Comparison of ENCODE assay signal across 17 cellular contexts in genomic region chr7:11332865-11333228, GRCh38.
A peak's percentile ranks its signal among the peaks of the same experiment; 100 is the strongest.
DNase-seq lines count a peak whose midpoint lies in the region; ATAC-seq and FAIRE-seq lines count a peak whose summit lies in the region.
"Had no signal": no experiment of that assay in that cellular context is flagged by ENCODE, and none has a peak within 500 bp of the region (broad histone marks: within the 10 kb centered on the region; RNA-seq: fewer than 3 reads in every experiment).

No MANE protein-coding gene starts in this region.

- H3K27ac Mint-ChIP-seq in activated CD8-positive, alpha-beta memory T cell treated with anti-CD3 and anti-CD28 coated beads, Interleukin-2, amount 10 ng/mL, durations not matched to agents 7 days and 5 days, result no peak overlapping the region
- no peak overlapping the region for H3K27ac Mint-ChIP-seq in stimulated activated effector memory CD8-positive, alpha-beta T cell treated with anti-CD3 and anti-CD28 coated beads, Interleukin-12 subunit alpha, Interleukin-12 subunit beta, amount 100 ng/mL, for 72 hours
- H3K27ac Mint-ChIP-seq: activated CD4-positive, alpha-beta T cell treated with anti-CD3 and anti-CD28 coated beads, Interleukin-2, amount 10 ng/mL, durations not matched to agents 7 days and 5 days; nephron; T-cell had no signal

- no peaks in the 10 kb centered on the region for H3K9me3 Mint-ChIP-seq in activated CD8-positive, alpha-beta memory T cell treated with anti-CD3 and anti-CD28 coated beads, Interleukin-2, amount 10 ng/mL, durations not matched to agents 7 days and 5 days (ENCODE audit: low read depth)
- no peaks in the 10 kb centered on the region for H3K9me3 Mint-ChIP-seq in stimulated activated effector memory CD8-positive, alpha-beta T cell treated with anti-CD3 and anti-CD28 coated beads, Interleukin-12 subunit alpha, Interleukin-12 subunit beta, amount 100 ng/mL, for 72 hours
- H3K9me3 Mint-ChIP-seq: activated CD4-positive, alpha-beta T cell treated with anti-CD3 and anti-CD28 coated beads, Interleukin-2, amount 10 ng/mL, durations not matched to agents 7 days and 5 days; nephron; T-cell had no signal

- no peak for FAIRE-seq in RCC 7860 (lab: Jason Lieb, UNC)

- no peaks in the 10 kb centered on the region for H3K36me3 Mint-ChIP-seq in activated CD8-positive, alpha-beta memory T cell treated with anti-CD3 and anti-CD28 coated beads, Interleukin-2, amount 10 ng/mL, durations not matched to agents 7 days and 5 days
- H3K36me3 Mint-ChIP-seq in stimulated activated effector memory CD8-positive, alpha-beta T cell treated with anti-CD3 and anti-CD28 coated beads, Interleukin-12 subunit alpha, Interleukin-12 subunit beta, amount 100 ng/mL, for 72 hours, result no peaks in the 10 kb centered on the region
- H3K36me3 Mint-ChIP-seq: T-cell had no signal

- peaks cover 19% of the 10 kb centered on the region for H3K4me1 Mint-ChIP-seq in activated CD8-positive, alpha-beta memory T cell treated with anti-CD3 and anti-CD28 coated beads, Interleukin-2, amount 10 ng/mL, durations not matched to agents 7 days and 5 days
- no peaks in the 10 kb centered on the region for H3K4me1 Mint-ChIP-seq in stimulated activated effector memory CD8-positive, alpha-beta T cell treated with anti-CD3 and anti-CD28 coated beads, Interleukin-12 subunit alpha, Interleukin-12 subunit beta, amount 100 ng/mL, for 72 hours
- H3K4me1 Mint-ChIP-seq: activated CD4-positive, alpha-beta T cell treated with anti-CD3 and anti-CD28 coated beads, Interleukin-2, amount 10 ng/mL, durations not matched to agents 7 days and 5 days; T-cell had no signal

- DNase-seq in activated CD8-positive, alpha-beta memory T cell treated with anti-CD3 and anti-CD28 coated beads, Interleukin-2, amount 10 ng/mL, durations not matched to agents 7 days and 5 days, result no peak
- no peak for DNase-seq in activated CD8-positive, alpha-beta memory T cell treated with anti-CD3 and anti-CD28 coated beads for 24 hours
- DNase-seq in stimulated activated effector memory CD8-positive, alpha-beta T cell treated with anti-CD3 and anti-CD28 coated beads, Interleukin-12 subunit alpha, Interleukin-12 subunit beta, amount 100 ng/mL, for 72 hours (ENCODE audit: low spot score in 2 of 2), result no peak
- DNase-seq in D341Med (ENCODE audit: low spot score) (no peak), RCC 7860 (ENCODE audit: low spot score) (no peak), ureter (ENCODE audit: low spot score) (no peak)
- DNase-seq: activated CD4-positive, alpha-beta T cell treated with anti-CD3 and anti-CD28 coated beads, Interleukin-2, amount 10 ng/mL, durations not matched to agents 7 days and 5 days; activated gamma-delta T cell; head of caudate nucleus; T-cell; thyroid gland had no signal

- ATAC-seq in activated CD8-positive, alpha-beta memory T cell treated with anti-CD3 and anti-CD28 coated beads, Interleukin-2, amount 10 ng/mL, durations not matched to agents 7 days and 5 days, result peak; percentile 47
- ATAC-seq in GM21737 (IDR thresholded peaks at IDR 0.05; ENCODE audit: unreplicated experiment) (peak; percentile 35), HG03097 (IDR thresholded peaks at IDR 0.05; ENCODE audit: low FRiP score, unreplicated experiment) (peak; percentile 35)
- ATAC-seq in stimulated activated effector memory CD8-positive, alpha-beta T cell treated with anti-CD3 and anti-CD28 coated beads, Interleukin-12 subunit alpha, Interleukin-12 subunit beta, amount 100 ng/mL, for 72 hours, result peak; percentile 62
- ATAC-seq: HCT116, left lobe of liver, Panc1, T-cell had no signal

- CTCF ChIA-PET in activated CD8-positive, alpha-beta memory T cell treated with anti-CD3 and anti-CD28 coated beads, Interleukin-2, amount 10 ng/mL, durations not matched to agents 7 days and 5 days (lab: Charles Lee), result no interaction called here

- peaks cover 7% of the 10 kb centered on the region for H3K27me3 Mint-ChIP-seq in activated CD8-positive, alpha-beta memory T cell treated with anti-CD3 and anti-CD28 coated beads, Interleukin-2, amount 10 ng/mL, durations not matched to agents 7 days and 5 days
- H3K27me3 Mint-ChIP-seq: activated CD4-positive, alpha-beta T cell treated with anti-CD3 and anti-CD28 coated beads, Interleukin-2, amount 10 ng/mL, durations not matched to agents 7 days and 5 days; T-cell had no signal

- no peak overlapping the region for H3K4me3 Mint-ChIP-seq in activated CD8-positive, alpha-beta memory T cell treated with anti-CD3 and anti-CD28 coated beads, Interleukin-2, amount 10 ng/mL, durations not matched to agents 7 days and 5 days
- H3K4me3 Mint-ChIP-seq in stimulated activated effector memory CD8-positive, alpha-beta T cell treated with anti-CD3 and anti-CD28 coated beads, Interleukin-12 subunit alpha, Interleukin-12 subunit beta, amount 100 ng/mL, for 72 hours, result no peak overlapping the region
- H3K4me3 Mint-ChIP-seq: activated CD4-positive, alpha-beta T cell treated with anti-CD3 and anti-CD28 coated beads, Interleukin-2, amount 10 ng/mL, durations not matched to agents 7 days and 5 days; nephron; T-cell had no signal
